20 cellular contexts compared by ENCODE assay signal in the genomic region with DNA sequence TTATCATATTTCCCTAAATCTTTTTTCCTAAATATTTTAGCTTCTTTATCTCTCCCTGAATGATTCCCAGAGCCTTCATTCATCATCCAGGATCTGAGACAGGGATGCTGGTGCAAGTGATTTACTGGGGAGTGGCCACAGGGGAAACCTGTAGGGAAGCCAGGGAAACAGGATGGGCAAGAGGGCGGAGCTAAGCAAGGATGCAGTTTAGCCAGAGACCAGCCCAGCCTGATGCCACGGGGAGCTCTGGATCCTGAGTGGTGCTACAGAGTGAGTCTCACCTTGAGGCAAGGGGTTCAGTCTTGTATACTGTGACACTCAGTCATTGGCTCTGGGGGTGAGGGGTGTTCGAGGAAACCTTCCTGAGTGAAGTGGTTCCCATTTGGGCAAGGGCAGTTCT. TPM values are rescaled to one million over a fixed set of nuclear protein-coding genes. Genes with fewer than 3 reads are reported as not detected.
DNase-seq lines count a peak whose midpoint lies in the region; ATAC-seq and TF ChIP-seq lines count a peak whose summit lies in the region.
"Had no signal": no experiment of that assay in that cellular context is flagged by ENCODE, and none has a peak within 500 bp of the region (broad histone marks: within the 10 kb centered on the region; RNA-seq: fewer than 3 reads in every experiment).

No MANE protein-coding gene starts in this region.

- H3K4me3 Mint-ChIP-seq in T-helper 17 cell = no peak overlapping the region
- H3K4me3 Mint-ChIP-seq in Caco-2 (ENCODE audit: unreplicated experiment) = no peak overlapping the region
- H3K4me3 Mint-ChIP-seq in naive thymus-derived CD4-positive, alpha-beta T cell = no peak overlapping the region

- no peak overlapping the region for H2BK15ac ChIP-seq in mesendoderm (replicated peaks; ENCODE audit: low read depth)

- H3K23ac ChIP-seq in mesendoderm (ENCODE audit: low read length) = no peak overlapping the region

- H2BK120ac ChIP-seq in mesendoderm (ENCODE audit: low read depth, low read length) = no peak overlapping the region

- H4K8ac ChIP-seq in mesendoderm (ENCODE audit: low read depth, low read length) = no peak overlapping the region

- H3K27me3 ChIP-seq in H7 (ENCODE audit: control insufficient read depth, insufficient read depth, low read length) (no peaks in the 10 kb centered on the region), mesendoderm (ENCODE audit: insufficient read depth, low read length, poor library complexity) (no peaks in the 10 kb centered on the region), Caco-2 (replicated peaks; ENCODE audit: control insufficient read depth, insufficient read depth, low read length) (no peaks in the 10 kb centered on the region)
- H3K27me3 ChIP-seq in naive thymus-derived CD4-positive, alpha-beta T cell (ENCODE audit: control insufficient read depth in 2 of 2, insufficient read depth in 2 of 2, low read length in 2 of 2) = no peaks in the 10 kb centered on the region

- no peak overlapping the region for H3K9ac ChIP-seq in mesendoderm (ENCODE audit: low read length)
- H3K9ac ChIP-seq: SK-N-SH had no signal

- H3K56ac ChIP-seq in mesendoderm (ENCODE audit: low read length) = no peak overlapping the region

- H3K4me3 ChIP-seq in H7 (ENCODE audit: insufficient read depth, low read depth, low read length) = no peak overlapping the region
- no peak overlapping the region for H3K4me3 ChIP-seq in mesendoderm (ENCODE audit: low read length)
- no peak overlapping the region for H3K4me3 ChIP-seq in Caco-2 (ENCODE audit: low read depth, low read length)
- H3K4me3 ChIP-seq in naive thymus-derived CD4-positive, alpha-beta T cell (ENCODE audit: low read length) = no peak overlapping the region

- no peak overlapping the region for H3K4me2 ChIP-seq in mesendoderm (ENCODE audit: low read length)
- H3K4me2 ChIP-seq: SK-N-SH had no signal

- H3K18ac ChIP-seq in mesendoderm (ENCODE audit: low read length) = no peak overlapping the region

- H3K36me3 ChIP-seq in H7 (replicated peaks; ENCODE audit: control insufficient read depth, insufficient read depth, low read length) = no peaks in the 10 kb centered on the region
- H3K36me3 ChIP-seq in mesendoderm (ENCODE audit: control insufficient read depth, insufficient read depth, low read length) = no peaks in the 10 kb centered on the region
- H3K36me3 ChIP-seq in Caco-2 (ENCODE audit: control insufficient read depth, insufficient read depth, low read length) = no peaks in the 10 kb centered on the region
- H3K36me3 ChIP-seq in naive thymus-derived CD4-positive, alpha-beta T cell (ENCODE audit: control insufficient read depth in 2 of 3, insufficient read depth in 3 of 3, low read length in 3 of 3) = no peaks in the 10 kb centered on the region

- TF ChIP-seq CTCF in Caco-2 (IDR thresholded peaks at IDR 0.05; ENCODE audit: insufficient read depth in 1 of 2, low read depth in 1 of 2, low read length in 1 of 2, severe bottlenecking in 1 of 2, unreplicated experiment in 1 of 2) = no peak

- no peak overlapping the region for H4K5ac ChIP-seq in mesendoderm (ENCODE audit: low read length)

- H3K4me1 Mint-ChIP-seq in T-helper 17 cell (peaks cover 14% of the 10 kb centered on the region), Caco-2 (ENCODE audit: low read depth, unreplicated experiment) (no peaks in the 10 kb centered on the region)
- H3K4me1 Mint-ChIP-seq in naive thymus-derived CD4-positive, alpha-beta T cell = peaks cover 6 to 40% (median 8%) of the 10 kb centered on the region in 7 donors

- H3K36me3 Mint-ChIP-seq in T-helper 17 cell (ENCODE audit: low read depth) (no peaks in the 10 kb centered on the region), Caco-2 (ENCODE audit: insufficient read depth, unreplicated experiment) (no peaks in the 10 kb centered on the region)
- no peaks in the 10 kb centered on the region for H3K36me3 Mint-ChIP-seq in naive thymus-derived CD4-positive, alpha-beta T cell

- POLR2A ChIA-PET in Caco-2 (lab: Charles Lee) = no interaction called here
- POLR2A ChIA-PET in naive thymus-derived CD4-positive, alpha-beta T cell (lab: Charles Lee) = interaction anchor here (0.6 kb wide), 1 partner anchor 39 kb away, joined by 3 read pairs; no protein-coding TSS in a partner anchor

- no peak for ATAC-seq in T-helper 17 cell
- ATAC-seq in esophagus mucosa = peak; percentile 58
- no peak for ATAC-seq in HG03175 (IDR thresholded peaks at IDR 0.05; ENCODE audit: unreplicated experiment)
- no peak for ATAC-seq in naive thymus-derived CD4-positive, alpha-beta T cell

- H3K27me3 Mint-ChIP-seq in T-helper 17 cell (no peaks in the 10 kb centered on the region), Caco-2 (ENCODE audit: insufficient read depth, unreplicated experiment) (no peaks in the 10 kb centered on the region)
- no peaks in the 10 kb centered on the region for H3K27me3 Mint-ChIP-seq in naive thymus-derived CD4-positive, alpha-beta T cell

- BruUV-seq in Caco-2 (replicated peaks; lab: Mats Ljungman, UMichigan) = no TSS peak

- no peak overlapping the region for H2BK5ac ChIP-seq in mesendoderm (ENCODE audit: low read length)

- WGBS in mesendoderm (ENCODE audit: extremely low coverage, insufficient coverage, low lambda C conversion rate) = no CpG with 5 or more reads among the region's 3 CpGs

- no peaks in the 10 kb centered on the region for H3K9me3 Mint-ChIP-seq in Caco-2 (ENCODE audit: unreplicated experiment)
- H3K9me3 Mint-ChIP-seq in naive thymus-derived CD4-positive, alpha-beta T cell = no peaks in the 10 kb centered on the region

- H3K79me2 ChIP-seq in mesendoderm (ENCODE audit: control insufficient read depth, insufficient read depth, low read length) = no peaks in the 10 kb centered on the region

- no peaks in the 10 kb centered on the region for H3K4me1 ChIP-seq in mesendoderm (ENCODE audit: control insufficient read depth, low read depth, low read length)
- H3K4me1 ChIP-seq in Caco-2 = no peaks in the 10 kb centered on the region
- H3K4me1 ChIP-seq in naive thymus-derived CD4-positive, alpha-beta T cell (ENCODE audit: control insufficient read depth in 2 of 2, insufficient read depth in 2 of 2, low read length in 2 of 2) = peaks cover 26 to 30% of the 10 kb centered on the region in 2 donors

- H2AK5ac ChIP-seq in mesendoderm (ENCODE audit: low read length) = no peak overlapping the region

- H3K27ac Mint-ChIP-seq in T-helper 17 cell = peak overlapping the region; percentile 90
- H3K27ac Mint-ChIP-seq in Caco-2 (ENCODE audit: unreplicated experiment) = no peak overlapping the region
- H3K27ac Mint-ChIP-seq in naive thymus-derived CD4-positive, alpha-beta T cell = peak overlapping the region in 1 of 9 donors; percentile 48

- no peaks in the 10 kb centered on the region for H3K79me1 ChIP-seq in mesendoderm (ENCODE audit: low read length)

- H3K4ac ChIP-seq in mesendoderm (ENCODE audit: low read depth, low read length) = no peak overlapping the region

- CTCF ChIA-PET in Caco-2 (lab: Charles Lee) = interaction anchor here (0.6 kb wide), 1 partner anchor 668 kb away, joined by 6 read pairs; no protein-coding TSS in a partner anchor
- CTCF ChIA-PET in naive thymus-derived CD4-positive, alpha-beta T cell (lab: Charles Lee) = interaction anchor here (0.6 to 1.0 kb wide), 3 partner anchors 34 to 201 kb away, joined by 3 read pairs; no protein-coding TSS in a partner anchor

- H3K9me3 ChIP-seq in T-helper 17 cell (ENCODE audit: control insufficient read depth, low read length, poor library complexity, severe bottlenecking) (no peaks in the 10 kb centered on the region), Caco-2 (peaks cover 7% of the 10 kb centered on the region; the same call in 1 of the 2 replicates)
- H3K9me3 ChIP-seq in naive thymus-derived CD4-positive, alpha-beta T cell (ENCODE audit: control insufficient read depth in 2 of 3, low read length in 3 of 3) = no peaks in the 10 kb centered on the region
- H3K9me3 ChIP-seq: SK-N-SH had no signal

- no peak overlapping the region for H3K27ac ChIP-seq in mesendoderm (ENCODE audit: low read depth, low read length)
- no peak overlapping the region for H3K27ac ChIP-seq in naive thymus-derived CD4-positive, alpha-beta T cell (ENCODE audit: low read depth, low read length)
- H3K27ac ChIP-seq: C4-2B had no signal

- intact Hi-C loops in Caco-2 (cut with micrococcal nuclease; ENCODE audit: unreplicated experiment) = loop anchor here (5.0 kb wide), 1 partner anchor 157 kb away; no protein-coding TSS in a partner anchor
- intact Hi-C loops in naive thymus-derived CD4-positive, alpha-beta T cell (cut with micrococcal nuclease) = loop anchor here in 1 of 2 donors (5.0 kb wide), 1 partner anchor 122 kb away; no protein-coding TSS in a partner anchor

- DNase-seq in H7 = peak; percentile 68
- DNase-seq in T-helper 17 cell = no peak
- DNase-seq in mesendoderm = peak; percentile 25
- DNase-seq in Caco-2 = no peak
- DNase-seq in NCI-H2171 (lab: John Stamatoyannopoulos, UW) = no peak
- DNase-seq in naive thymus-derived CD4-positive, alpha-beta T cell = no peak
- DNase-seq: ACHN, DMS79, KG1, NCI-H1105 treated with DMSO at 0.1 percent for 48 hours, NCI-H1694 treated with DMSO at 0.1 percent for 48 hours, NCI-H226, NCI-H524, NCI-H82, OCI-M1, SHP77 treated with DMSO at 0.1 percent for 48 hours, SK-N-SH had no signal

RNA-seq across cellular contexts. Expression of a gene that starts 29.0 kb away (rescaled TPM):
- 25.8 and 52.5 TPM in 2 replicates for total RNA-seq in H7 (2014; rRNA removed; shearing (Covaris generic))
- 10 to 100 TPM; 62.4 to 66.5 TPM for total RNA-seq in T-helper 17 cell
- total RNA-seq in esophagus mucosa = 61.4 TPM
- polyA plus RNA-seq in mesendoderm (2013, experiment 1 of 2) = 35.5 TPM
- 37.2 TPM for polyA plus RNA-seq in mesendoderm (2013, experiment 2 of 2)
- 91.6 and 96.6 TPM in 2 replicates for total RNA-seq in Caco-2 (2022)
- total RNA-seq in naive thymus-derived CD4-positive, alpha-beta T cell = 10 to 100 TPM; 45.0 to 72.0 (median 56.4) TPM
- polyA plus RNA-seq in naive thymus-derived CD4-positive, alpha-beta T cell = 10 to 100 TPM; 11.5 to 26.3 TPM

RNA-seq across cellular contexts. Expression of a gene that starts 39.7 kb away (rescaled TPM):
- 16.8 and 23.9 TPM in 2 replicates for total RNA-seq in H7 (2014; rRNA removed; shearing (Covaris generic))
- total RNA-seq in T-helper 17 cell (10 to 100 TPM; 45.4 to 51.6 TPM), esophagus mucosa (67.3 TPM), Caco-2 (2022) (37.8 and 47.1 TPM in 2 replicates)
- 26.5 TPM for polyA plus RNA-seq in mesendoderm (2013, experiment 1 of 2)
- polyA plus RNA-seq in mesendoderm (2013, experiment 2 of 2) = 27.9 TPM
- total RNA-seq in naive thymus-derived CD4-positive, alpha-beta T cell = 10 to 100 TPM; 25.8 to 87.5 (median 29.7) TPM
- polyA plus RNA-seq in naive thymus-derived CD4-positive, alpha-beta T cell = 10 to 100 TPM; 14.0 to 15.3 TPM

Comparison
In these comparisons a context has a peak if more than half of its experiments do, and no peak if none do; other contexts are left out.
1. DNase-seq: peak in H7 (single experiment) and mesendoderm (single experiment); none in T-helper 17 cell (0 of 3), Caco-2 (0 of 2), NCI-H2171 (single experiment) and naive thymus-derived CD4-positive, alpha-beta T cell (0 of 9).